24 cellular contexts compared by ENCODE assay signal in the genomic region with DNA sequence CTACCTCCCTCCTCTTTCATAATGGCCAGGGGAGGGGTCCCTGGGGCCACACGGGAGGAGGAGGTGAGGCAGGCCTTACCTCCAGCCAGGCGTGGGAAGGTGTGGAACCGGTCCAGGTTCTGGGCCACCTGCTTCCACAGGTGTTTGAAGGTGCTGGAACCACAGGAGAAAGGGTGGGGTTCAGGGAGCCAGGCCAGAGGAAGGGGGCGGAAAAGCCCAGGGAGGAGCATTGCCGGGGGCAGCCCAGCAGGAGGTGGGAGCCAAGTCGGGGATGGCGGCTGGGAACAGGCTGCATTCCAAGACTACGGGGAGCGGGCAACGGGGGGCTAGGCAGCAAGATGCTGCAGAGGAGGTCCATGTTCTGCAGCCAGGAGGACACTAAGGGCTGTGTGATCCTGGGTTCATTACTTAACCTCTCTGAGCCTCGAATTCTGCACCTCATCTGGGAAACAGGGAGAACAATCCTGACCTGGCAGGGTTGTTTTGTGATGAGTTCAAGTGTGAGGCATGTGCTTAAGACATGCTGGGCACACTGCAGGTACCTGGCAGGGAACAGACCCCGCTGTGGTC. TPM values are rescaled to one million over a fixed set of nuclear protein-coding genes. Genes with fewer than 3 reads are reported as not detected.
DNase-seq lines count a peak whose midpoint lies in the region; ATAC-seq, FAIRE-seq and TF ChIP-seq lines count a peak whose summit lies in the region.
"Had no signal": no experiment of that assay in that cellular context is flagged by ENCODE, and none has a peak within 500 bp of the region (broad histone marks: within the 10 kb centered on the region; RNA-seq: fewer than 3 reads in every experiment).

No MANE protein-coding gene starts in this region.

- CTCF ChIA-PET in RWPE1 (lab: Yijun Ruan, JAX): no interaction called here
- CTCF ChIA-PET in H1 (lab: Charles Lee; ENCODE audit: partially characterized antibody): interaction anchor here (0.6 to 1.1 kb wide), 5 partner anchors 23 to 793 kb away, joined by 3 to 5 read pairs (median 4); a partner anchor contains a TSS

- no peak for FAIRE-seq in H1 (lab: Jason Lieb, UNC)
- FAIRE-seq: G401.6, GM12892, GM19239 had no signal

- H2BK15ac ChIP-seq in H1 (ENCODE audit: low read length) (no peak overlapping the region), neuronal stem cell (ENCODE audit: low read length) (no peak overlapping the region)

- H4K5ac ChIP-seq in H1 (ENCODE audit: insufficient read length, low read depth, low read length): no peak overlapping the region

- no peak overlapping the region for H2BK120ac ChIP-seq in H1 (replicated peaks; ENCODE audit: low read depth, low read length)
- H2BK120ac ChIP-seq in neuronal stem cell (ENCODE audit: low read depth, low read length): no peak overlapping the region

- H4K20me1 ChIP-seq in H1 (replicated peaks in 1 of 2; ENCODE audit: control insufficient read depth in 1 of 2, insufficient read depth in 2 of 2, low read length in 2 of 2): peaks cover 4 to 6% of the 10 kb centered on the region in 2 experiments

- H3K4me3 ChIP-seq in H1 (ENCODE audit: extremely low read depth in 1 of 4, insufficient read depth in 2 of 4, low read depth in 3 of 4, low read length in 4 of 4) (no peak overlapping the region), neuronal stem cell (ENCODE audit: low read length in 2 of 2) (no peak overlapping the region), heart right ventricle (no peak overlapping the region)
- H3K4me3 ChIP-seq: GM23248 had no signal

- H3K23me2 ChIP-seq in H1 (ENCODE audit: low read depth, low read length): no peaks in the 10 kb centered on the region

- H3K4me1 ChIP-seq in H1 (replicated peaks in 1 of 4; ENCODE audit: control insufficient read depth in 3 of 4, insufficient read depth in 4 of 4, low read length in 3 of 4): peaks cover 0 to 6% (median 4%) of the 10 kb centered on the region in 4 experiments; a peak in 4 of 7 replicates
- H3K4me1 ChIP-seq in neuronal stem cell (ENCODE audit: control insufficient read depth in 2 of 2, insufficient read depth in 1 of 2, low read depth in 1 of 2, low read length in 2 of 2): no peaks in the 10 kb centered on the region
- peaks cover 0 to 17% (median 6%) of the 10 kb centered on the region in 9 donors for H3K4me1 ChIP-seq in heart right ventricle
- H3K4me1 ChIP-seq: Caco-2 had no signal

- intact Hi-C loops in heart right ventricle (cut with DNase I) (loop anchor here in 2 of 10 donors (5.0 kb wide), 1 partner anchor 282 kb away; no protein-coding TSS in a partner anchor), sciatic nerve (cut with DNase I) (no loop called here)

- no peaks in the 10 kb centered on the region for H3K79me2 ChIP-seq in H1 (ENCODE audit: control insufficient read depth in 1 of 2, insufficient read depth in 2 of 2, low read length in 2 of 2)

- H4K8ac ChIP-seq in H1 (ENCODE audit: extremely low read depth, insufficient read depth, low read length) (no peak overlapping the region), neuronal stem cell (ENCODE audit: low read depth, low read length) (no peak overlapping the region)

- H3K9me3 ChIP-seq in H1 (ENCODE audit: insufficient read depth in 2 of 2, low read depth in 1 of 2, low read length in 1 of 2): no peaks in the 10 kb centered on the region
- H3K9me3 ChIP-seq in neuronal stem cell (replicated peaks in 1 of 2; ENCODE audit: control insufficient read depth in 2 of 2, insufficient read depth in 1 of 2, low read depth in 1 of 2, low read length in 2 of 2): no peaks in the 10 kb centered on the region
- no peaks in the 10 kb centered on the region for H3K9me3 ChIP-seq in heart right ventricle
- H3K9me3 ChIP-seq: Caco-2 had no signal

- H3K27me3 ChIP-seq in H1 (replicated peaks in 1 of 4; ENCODE audit: control insufficient read depth in 3 of 4, extremely low read depth in 1 of 4, insufficient read depth in 3 of 4, low read length in 3 of 4) (no peaks in the 10 kb centered on the region), neuronal stem cell (ENCODE audit: control insufficient read depth in 3 of 3, insufficient read depth in 3 of 3, low read depth in 1 of 3, low read length in 3 of 3) (no peaks in the 10 kb centered on the region), heart right ventricle (no peaks in the 10 kb centered on the region)

- H2BK5ac ChIP-seq in H1 (ENCODE audit: low read depth, low read length) (no peak overlapping the region), neuronal stem cell (ENCODE audit: low read length) (no peak overlapping the region)

- H2BK12ac ChIP-seq in H1 (ENCODE audit: low read depth, low read length): no peak overlapping the region
- no peak overlapping the region for H2BK12ac ChIP-seq in neuronal stem cell (ENCODE audit: low read length)

- H2BK20ac ChIP-seq in H1 (ENCODE audit: low read length): no peak overlapping the region

- H3K9ac ChIP-seq in H1 (replicated peaks in 1 of 4; ENCODE audit: extremely low read depth in 1 of 4, low read depth in 3 of 4, low read length in 3 of 4): no peak overlapping the region
- no peak overlapping the region for H3K9ac ChIP-seq in neuronal stem cell (ENCODE audit: low read depth, low read length, poor library complexity)
- H3K9ac ChIP-seq: GM23248 had no signal

- DNase-seq in RWPE1 (ENCODE audit: low spot score) (no peak), H1 (ENCODE audit: low read depth in 1 of 2, low spot score in 2 of 2) (no peak), neuronal stem cell (ENCODE audit: low spot score) (no peak), heart right ventricle (no peak), sciatic nerve (ENCODE audit: low spot score) (no peak)
- DNase-seq: C1 segment of cervical spinal cord; Caco-2; CD8-positive, alpha-beta T cell; DMS153; DND-41; GM23248; H9; HFFc6 had no signal

- peaks cover 0 to 11% (median 2%) of the 10 kb centered on the region in 4 experiments; a peak in 4 of 8 replicates for H3K36me3 ChIP-seq in H1 (ENCODE audit: control insufficient read depth in 2 of 4, insufficient read depth in 4 of 4, low read length in 3 of 4)
- peaks cover 4 to 9% of the 10 kb centered on the region in 2 donors for H3K36me3 ChIP-seq in neuronal stem cell (replicated peaks in 1 of 2; ENCODE audit: control insufficient read depth in 2 of 2, insufficient read depth in 2 of 2, low read length in 2 of 2)
- peaks cover 0 to 28% (median 6%) of the 10 kb centered on the region in 9 donors for H3K36me3 ChIP-seq in heart right ventricle

- H3K27ac ChIP-seq in RWPE1 (peak overlapping the region; percentile 30), H1 (ENCODE audit: low read depth, low read length) (no peak overlapping the region), neuronal stem cell (replicated peaks; ENCODE audit: low read length) (no peak overlapping the region), heart right ventricle (no peak overlapping the region)
- H3K27ac ChIP-seq: GM23248 had no signal

- TF ChIP-seq EP300 in Ishikawa (IDR thresholded peaks at IDR 0.05; ENCODE audit: borderline replicate concordance) (no peak), H1 (IDR thresholded peaks at IDR 0.05; ENCODE audit: borderline replicate concordance in 1 of 2, low read depth in 2 of 2, low read length in 2 of 2) (no peak)

- no peak for TF ChIP-seq POLR2A in H1 (IDR thresholded peaks at IDR 0.05; ENCODE audit: control extremely low read depth in 1 of 2, low read depth in 2 of 2, low read length in 2 of 2)

- no peak overlapping the region for H3K23ac ChIP-seq in H1 (ENCODE audit: insufficient read length)
- peak overlapping the region; percentile 38 for H3K23ac ChIP-seq in neuronal stem cell (ENCODE audit: low read depth, low read length, poor library complexity)

- H3K4ac ChIP-seq in H1 (replicated peaks; ENCODE audit: insufficient read length, low read depth, low read length) (no peak overlapping the region), neuronal stem cell (ENCODE audit: low read length) (no peak overlapping the region)

- H3K4me2 ChIP-seq in H1 (ENCODE audit: insufficient read depth in 1 of 2, low read depth in 2 of 2, low read length in 2 of 2) (peak overlapping the region in 1 of 2 experiments; percentile 3; a peak in 1 of 4 replicates), neuronal stem cell (ENCODE audit: insufficient read depth, low read length, poor library complexity, severe bottlenecking) (no peak overlapping the region)

- POLR2A ChIA-PET in RWPE1 (lab: Yijun Ruan, JAX; ENCODE audit: low non-redundant PET) (no interaction called here), H1 (lab: Charles Lee; ENCODE audit: partially characterized antibody) (interaction anchor here (1.0 kb wide), 1 partner anchor 23 kb away, joined by 3 read pairs; a partner anchor contains a TSS)

- TF ChIP-seq CTCF in RWPE1 (conservative IDR thresholded peaks at IDR 0.05; ENCODE audit: low read depth) (no peak), H1 (IDR thresholded peaks at IDR 0.05; ENCODE audit: control extremely low read depth in 1 of 3, insufficient read depth in 1 of 3, low read depth in 1 of 3, low read length in 3 of 3) (no peak), heart right ventricle (IDR thresholded peaks at IDR 0.05) (no peak)

- WGBS in H1 (ENCODE audit: extremely low coverage in 1 of 2, insufficient coverage in 1 of 2, insufficient read length in 1 of 2, insufficient replicate concordance in 2 of 2, low coverage in 1 of 2, low lambda C conversion rate in 2 of 2, missing lambda C conversion rate in 1 of 2), 2 experiments: 91% methylated on average over 11 of the region's 12 CpGs; no CpG with 5 or more reads in 1 of the 2 experiments
- WGBS in neuronal stem cell (ENCODE audit: extremely low coverage in 2 of 2, insufficient read length in 2 of 2, insufficient replicate concordance in 1 of 2), 2 donors: no CpG with 5 or more reads among the region's 12 CpGs
- 88 to 90% methylated on average over 12 of the region's 12 CpGs for WGBS in heart right ventricle, 2 donors

- H3K18ac ChIP-seq in H1 (ENCODE audit: extremely low read depth, low read length) (no peak overlapping the region; the same call in 1 of the 2 replicates), neuronal stem cell (ENCODE audit: low read length) (no peak overlapping the region)

- H4K91ac ChIP-seq in H1 (replicated peaks; ENCODE audit: insufficient read length, low read length): no peak overlapping the region
- no peak overlapping the region for H4K91ac ChIP-seq in neuronal stem cell (ENCODE audit: low read depth, low read length, poor library complexity)

- no peaks in the 10 kb centered on the region for H3K79me1 ChIP-seq in H1 (ENCODE audit: low read depth, low read length)
- H3K79me1 ChIP-seq in neuronal stem cell (ENCODE audit: low read depth, low read length): peaks cover 3% of the 10 kb centered on the region

- H3K14ac ChIP-seq in H1 (ENCODE audit: insufficient read length): no peak overlapping the region
- no peak overlapping the region for H3K14ac ChIP-seq in neuronal stem cell (ENCODE audit: low read length)

- H2AFZ ChIP-seq in H1 (ENCODE audit: low read length): no peak overlapping the region
- no peak overlapping the region for H2AFZ ChIP-seq in neuronal stem cell (ENCODE audit: low read length)
- H2AFZ ChIP-seq: GM23248 had no signal

- ATAC-seq in heart right ventricle (no peak), HG03196 (IDR thresholded peaks at IDR 0.05; ENCODE audit: unreplicated experiment) (no peak), GM18870 (IDR thresholded peaks at IDR 0.05; ENCODE audit: unreplicated experiment) (no peak), sciatic nerve (no peak)
- ATAC-seq: CD8-positive, alpha-beta T cell; HCT116 had no signal

- TF ChIP-seq RAD21 in Ishikawa (IDR thresholded peaks at IDR 0.05; ENCODE audit: low read depth) (no peak), H1 (IDR thresholded peaks at IDR 0.05 in 1 of 2, conservative IDR thresholded peaks at IDR 0.05 in 1 of 2; ENCODE audit: low read depth in 2 of 2, low read length in 2 of 2) (no peak)

- H2AK5ac ChIP-seq in H1 (ENCODE audit: low read depth, low read length): no peak overlapping the region
- H2AK5ac ChIP-seq in neuronal stem cell (ENCODE audit: low read depth, low read length): no peak overlapping the region

- no peak overlapping the region for H3K56ac ChIP-seq in H1 (replicated peaks; ENCODE audit: insufficient read length, low read depth, low read length)

RNA-seq across cellular contexts. Expression of a gene that starts 19.8 kb away (rescaled TPM):
- not detected in 2 replicates for total RNA-seq in H1 (2021; fragmentation: NEBNext Ultra II Directional; extraction: Animal tissue kit (Norgen Biotek cat#: 25700))
- not detected in 2 replicates for polyA plus RNA-seq in H1 (2011; rRNA removed)
- not detected for polyA plus RNA-seq in H1 (2011; cell fraction: cytosol; rRNA removed)
- polyA plus RNA-seq in H1 (2011; cell fraction: nucleus; rRNA removed): not detected
- polyA plus RNA-seq in H1 (2012, experiment 1 of 2): not detected in 4 replicates
- polyA plus RNA-seq in H1 (2012, experiment 2 of 2): not detected
- not detected for polyA plus RNA-seq in H1 (2013, experiment 1 of 2)
- polyA plus RNA-seq in H1 (2013, experiment 2 of 2): not detected
- not detected in 2 replicates for polyA minus RNA-seq in H1 (2011; rRNA and poly(A)+ RNA removed)
- not detected for polyA minus RNA-seq in H1 (2011; cell fraction: cytosol; rRNA and poly(A)+ RNA removed)
- polyA minus RNA-seq in H1 (2011; cell fraction: nucleus; rRNA and poly(A)+ RNA removed): not detected
- polyA plus RNA-seq in neuronal stem cell (2013, experiment 1 of 2): not detected
- not detected for polyA plus RNA-seq in neuronal stem cell (2013, experiment 2 of 2)
- not detected for total RNA-seq in heart right ventricle
- not detected for polyA plus RNA-seq in heart right ventricle
- not detected for total RNA-seq in sciatic nerve
- total RNA-seq: A172; A673; Caco-2; CD8-positive, alpha-beta T cell; GM23248; H4; H9; HFFc6 had no signal
- polyA plus RNA-seq: BJ, GM23248 had no signal

RNA-seq across cellular contexts. Expression of a gene that starts 23.0 kb away (rescaled TPM):
- total RNA-seq in H1 (2021; fragmentation: NEBNext Ultra II Directional; extraction: Animal tissue kit (Norgen Biotek cat#: 25700)): 29.4 and 30.3 TPM in 2 replicates
- polyA plus RNA-seq in H1 (2011; rRNA removed) (35.9 and 57.4 TPM in 2 replicates), heart right ventricle (10 to 100 TPM; 12.7 to 24.0 TPM)
- 61.4 TPM for polyA plus RNA-seq in H1 (2011; cell fraction: cytosol; rRNA removed)
- 95.8 TPM for polyA plus RNA-seq in H1 (2011; cell fraction: nucleus; rRNA removed)
- polyA plus RNA-seq in H1 (2012, experiment 1 of 2): 25.3 to 32.9 TPM (median 31.9 TPM) in 4 replicates
- 35.0 TPM for polyA plus RNA-seq in H1 (2012, experiment 2 of 2)
- 18.9 TPM for polyA plus RNA-seq in H1 (2013, experiment 1 of 2)
- polyA plus RNA-seq in H1 (2013, experiment 2 of 2): 16.0 TPM
- 20.3 and 22.0 TPM in 2 replicates for polyA minus RNA-seq in H1 (2011; rRNA and poly(A)+ RNA removed)
- polyA minus RNA-seq in H1 (2011; cell fraction: cytosol; rRNA and poly(A)+ RNA removed): 21.8 TPM
- 21.5 TPM for polyA minus RNA-seq in H1 (2011; cell fraction: nucleus; rRNA and poly(A)+ RNA removed)
- polyA plus RNA-seq in neuronal stem cell (2013, experiment 1 of 2): 11.9 TPM
- polyA plus RNA-seq in neuronal stem cell (2013, experiment 2 of 2): 11.5 TPM
- total RNA-seq in heart right ventricle (10 to 100 TPM; 18.5 to 60.8 (median 44.7) TPM), sciatic nerve (13.0 TPM)
